ENCODE assay signal across 8 cellular contexts in the genomic region with DNA sequence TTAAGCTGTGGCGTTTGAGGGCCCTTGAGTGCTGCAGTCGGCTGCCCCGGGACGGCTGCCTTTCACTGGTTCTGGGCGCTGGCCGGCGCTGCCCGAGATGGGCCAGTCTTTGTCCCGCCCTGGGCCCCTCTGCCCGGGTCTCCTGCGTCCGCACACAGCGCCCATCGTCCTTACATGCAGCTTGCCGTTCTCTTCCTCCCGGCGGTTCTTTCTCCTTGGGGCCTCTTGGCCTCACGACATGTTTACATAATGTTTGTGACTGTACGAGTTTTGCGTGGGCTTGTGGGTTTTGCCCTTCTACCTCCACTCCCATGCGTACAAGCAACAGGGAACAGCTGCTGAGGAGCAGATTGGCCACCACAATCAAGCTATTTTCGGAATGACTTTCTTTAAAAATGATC. TPM values are rescaled to one million over a fixed set of nuclear protein-coding genes. Genes with fewer than 3 reads are reported as not detected.
DNase-seq lines count a peak whose midpoint lies in the region; ATAC-seq, FAIRE-seq and TF ChIP-seq lines count a peak whose summit lies in the region.

No MANE protein-coding gene starts in this region.

- H3K4me2 ChIP-seq in SU-DHL-6 (ENCODE audit: low read depth, low read length, poor library complexity, severe bottlenecking) (peak overlapping the region; percentile 79), mammary epithelial cell (ENCODE audit: insufficient read depth, low read depth, low read length) (peak overlapping the region; percentile 98)

- H3K79me2 ChIP-seq in SU-DHL-6 (ENCODE audit: insufficient read depth, low read length) (no peaks in the 10 kb centered on the region), mammary epithelial cell (ENCODE audit: insufficient read depth, low read length) (peaks cover 53% of the 10 kb centered on the region)

- peak overlapping the region; percentile 90 for H3K4me3 Mint-ChIP-seq in CD8-positive, alpha-beta T cell

- in situ Hi-C loops in mammary epithelial cell (cut with MboI; ENCODE audit: low sequenced_read_pairs in 2 of 2) = loop anchor here in 1 of 2 donors (5.0 kb wide), 1 partner anchor 205 kb away; no protein-coding TSS in a partner anchor

- TF ChIP-seq CTCF in CD8-positive, alpha-beta T cell (IDR thresholded peaks at IDR 0.05) = no peak
- no peak for TF ChIP-seq CTCF in SU-DHL-6 (IDR thresholded peaks at IDR 0.05; ENCODE audit: insufficient read depth, low read length, poor library complexity, severe bottlenecking)
- TF ChIP-seq CTCF in mammary epithelial cell (conservative IDR thresholded peaks at IDR 0.05 in 1 of 2, IDR thresholded peaks at IDR 0.05 in 1 of 2; ENCODE audit: extremely low read depth in 1 of 2, insufficient read depth in 1 of 2, low read depth in 1 of 2, low read length in 2 of 2) = no peak

- no peaks in the 10 kb centered on the region for H3K9me3 Mint-ChIP-seq in CD8-positive, alpha-beta T cell

- H4K20me1 ChIP-seq in SU-DHL-6 (ENCODE audit: low read depth, low read length) (no peaks in the 10 kb centered on the region), mammary epithelial cell (ENCODE audit: insufficient read depth, low read length) (no peaks in the 10 kb centered on the region)

- peak overlapping the region; percentile 92 for H3K27ac Mint-ChIP-seq in CD8-positive, alpha-beta T cell

- H3K4me1 ChIP-seq in CD8-positive, alpha-beta T cell (ENCODE audit: insufficient read depth, low read length) = peaks cover 16% of the 10 kb centered on the region
- peaks cover 11% of the 10 kb centered on the region for H3K4me1 ChIP-seq in mammary epithelial cell (ENCODE audit: insufficient read depth, low read length)

- BruUV-seq in mammary epithelial cell (replicated peaks; lab: Mats Ljungman, UMichigan) = no TSS peak

- ATAC-seq in CD8-positive, alpha-beta T cell = peak; percentile 15
- ATAC-seq in GM19328 (IDR thresholded peaks at IDR 0.05; ENCODE audit: unreplicated experiment) = peak; percentile 19
- peak; percentile 34 for ATAC-seq in HG03354 (IDR thresholded peaks at IDR 0.05; ENCODE audit: poor library complexity, severe bottlenecking, unreplicated experiment)

- peaks cover 10% of the 10 kb centered on the region for H3K27me3 Mint-ChIP-seq in CD8-positive, alpha-beta T cell (ENCODE audit: low read depth)

- CTCF ChIA-PET in CD8-positive, alpha-beta T cell (lab: Charles Lee) = interaction anchor here (0.8 to 4.0 kb wide), 5 partner anchors 19 to 206 kb away, joined by 3 to 29 read pairs (median 5); partner anchors contain the start of gene FCHO2
- CTCF ChIA-PET in mammary epithelial cell (lab: Charles Lee; ENCODE audit: low non-redundant PET) = interaction anchor here (0.6 to 1.0 kb wide), 3 partner anchors 76 to 224 kb away, joined by 3 to 6 read pairs (median 4); no protein-coding TSS in a partner anchor

- no peaks in the 10 kb centered on the region for H3K9me2 ChIP-seq in SU-DHL-6 (replicated peaks; ENCODE audit: insufficient read depth, low read length)

- FAIRE-seq in islet of Langerhans (lab: Jason Lieb, UNC) = peak; percentile 56

- peaks cover 28% of the 10 kb centered on the region for H3K4me1 Mint-ChIP-seq in CD8-positive, alpha-beta T cell (ENCODE audit: low read depth)

- POLR2A ChIA-PET in CD8-positive, alpha-beta T cell (lab: Charles Lee) = interaction anchor here (0.7 to 2.2 kb wide), 6 partner anchors 9 to 497 kb away, joined by 3 to 16 read pairs (median 4); partner anchors contain the start of genes MRPS27 and PTCD2

- peak in 5 of 7 experiments; percentile 5 to 37 (median 24) for DNase-seq in CD8-positive, alpha-beta T cell
- DNase-seq in mammary epithelial cell (peak; percentile 62), SHP77 treated with DMSO at 0.1 percent for 48 hours (lab: John Stamatoyannopoulos, UW) (no peak)
- DNase-seq in stimulated activated CD4-positive, alpha-beta T cell treated with anti-CD3 and anti-CD28 coated beads, Interleukin-12 subunit alpha, Interleukin-12 subunit beta, amount 100 ng/mL, for 24 hours (ENCODE audit: low read depth in 2 of 2) = peak; percentile 5 to 29

- 0% methylated on average over 4 of the region's 22 CpGs for WGBS in mammary epithelial cell (ENCODE audit: low coverage, missing lambda C conversion rate)

- no peaks in the 10 kb centered on the region for H3K36me3 ChIP-seq in CD8-positive, alpha-beta T cell (ENCODE audit: insufficient read depth, low read length)
- H3K36me3 ChIP-seq in SU-DHL-6 (ENCODE audit: low read length) (no peaks in the 10 kb centered on the region), mammary epithelial cell (ENCODE audit: insufficient read depth, low read length) (no peaks in the 10 kb centered on the region)

- dilution Hi-C loops in mammary epithelial cell (cut with HindIII; ENCODE audit: low sequenced_read_pairs) = loop anchor here (25.0 kb wide), 1 partner anchor 455 kb away; no protein-coding TSS in a partner anchor

- H3F3A ChIP-seq in SU-DHL-6 (ENCODE audit: insufficient read depth) = no peaks in the 10 kb centered on the region; the same call in 1 of the 2 replicates

- H3K4me3 ChIP-seq in CD8-positive, alpha-beta T cell (ENCODE audit: low read depth, low read length) = peak overlapping the region; percentile 84
- H3K4me3 ChIP-seq in SU-DHL-6 (ENCODE audit: insufficient read depth, low read length, poor library complexity, severe bottlenecking) (peak overlapping the region; percentile 70), mammary epithelial cell (replicated peaks in 1 of 3; ENCODE audit: insufficient read depth in 1 of 3, low read depth in 2 of 3, low read length in 3 of 3) (peak overlapping the region; percentile 79 to 96 (median 90))

- H3K9ac ChIP-seq in SU-DHL-6 (ENCODE audit: low read length) (peak overlapping the region; percentile 68), mammary epithelial cell (ENCODE audit: insufficient read depth, low read length) (peak overlapping the region; percentile 95)

- peak overlapping the region; percentile 91 for H3K27ac ChIP-seq in CD8-positive, alpha-beta T cell (ENCODE audit: low read depth, low read length)
- H3K27ac ChIP-seq in SU-DHL-6 (ENCODE audit: low read depth, low read length) = no peak overlapping the region; the same call in 1 of the 2 replicates
- H3K27ac ChIP-seq in mammary epithelial cell (ENCODE audit: insufficient read depth, low read depth, low read length) = peak overlapping the region; percentile 95

- H3K9me3 ChIP-seq in CD8-positive, alpha-beta T cell (ENCODE audit: low read length) = no peaks in the 10 kb centered on the region
- H3K9me3 ChIP-seq in SU-DHL-6 (ENCODE audit: insufficient read depth, low read length) (no peaks in the 10 kb centered on the region), mammary epithelial cell (replicated peaks; ENCODE audit: insufficient read depth, low read length) (no peaks in the 10 kb centered on the region)

- H3K36me3 Mint-ChIP-seq in CD8-positive, alpha-beta T cell = peaks cover 4% of the 10 kb centered on the region

- intact Hi-C loops in CD8-positive, alpha-beta T cell (cut with DNase I, micrococcal nuclease) = loop anchor here in 1 of 2 experiments (1.0 to 10.0 kb wide), 5 partner anchors 138 to 681 kb away; partner anchors contain the start of gene BTF3
- intact Hi-C loops in mammary epithelial cell (cut with micrococcal nuclease) = loop anchor here (1.0 kb wide), 1 partner anchor 451 kb away; no protein-coding TSS in a partner anchor

- H3K27me3 ChIP-seq in CD8-positive, alpha-beta T cell (ENCODE audit: insufficient read depth, low read length) = no peaks in the 10 kb centered on the region
- no peaks in the 10 kb centered on the region for H3K27me3 ChIP-seq in SU-DHL-6 (ENCODE audit: low read length)
- no peaks in the 10 kb centered on the region for H3K27me3 ChIP-seq in mammary epithelial cell (ENCODE audit: insufficient read depth, low read length)

- H2AFZ ChIP-seq in SU-DHL-6 (ENCODE audit: low read depth, low read length, severe bottlenecking) = peak overlapping the region; percentile 95
- peak overlapping the region; percentile 99 for H2AFZ ChIP-seq in mammary epithelial cell (ENCODE audit: low read depth, low read length)

RNA-seq across cellular contexts. Expression of gene TNPO1, which starts 0.6 kb away (rescaled TPM):
- total RNA-seq in CD8-positive, alpha-beta T cell = 10 to 100 TPM; 76.5 to 96.5 TPM
- total RNA-seq in mammary epithelial cell = 100 to 1,000 TPM; 126 to 179 TPM
- polyA plus RNA-seq in mammary epithelial cell = 52.1 TPM
- polyA minus RNA-seq in mammary epithelial cell = 181 TPM
